1 cellular context compared by ENCODE assay signal in the genomic region with DNA sequence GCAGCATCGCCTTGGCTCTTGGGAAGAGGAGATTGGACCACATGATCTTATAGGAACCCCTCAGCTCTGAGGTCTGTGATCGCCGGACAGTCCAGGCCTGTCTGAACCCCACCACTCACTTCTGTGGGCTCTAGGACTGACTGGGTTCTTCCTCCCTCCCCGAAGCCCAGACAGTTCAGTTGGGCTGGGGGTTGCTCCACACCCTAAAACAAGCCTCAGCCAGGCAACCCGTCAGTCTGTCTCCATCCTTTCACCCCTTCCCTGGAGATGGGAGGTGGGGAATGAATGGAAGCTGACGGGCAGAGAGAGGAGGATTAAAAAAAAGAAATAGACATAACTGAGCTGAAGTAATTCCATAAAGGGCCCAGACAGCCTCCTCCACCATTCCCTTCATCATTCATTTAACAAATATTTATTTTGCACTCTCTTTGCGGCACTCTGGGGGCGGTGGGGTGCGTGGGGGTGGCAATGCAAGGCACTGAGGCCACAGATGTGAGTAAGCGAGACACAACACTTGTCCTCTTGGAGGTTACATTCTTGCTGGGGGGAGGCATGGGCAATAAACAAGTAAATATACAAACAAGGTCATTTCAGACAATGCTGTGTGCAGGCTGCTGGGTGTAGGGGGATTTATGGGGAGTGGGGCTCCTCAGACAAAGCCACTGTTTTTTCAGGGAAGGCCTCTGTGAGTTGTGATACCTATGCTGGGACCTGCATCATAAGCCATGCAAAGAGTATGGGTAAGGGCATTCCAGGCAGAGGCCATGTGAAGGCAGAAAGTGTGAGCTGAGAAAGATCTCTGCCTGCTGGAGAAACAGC.
TF ChIP-seq lines count a peak whose summit lies in the region.

No MANE protein-coding gene starts in this region.

TF ChIP-seq in H1, 55 proteins besides CTCF, POLR2A, EP300 and RAD21:
- TF ChIP-seq EZH2 (IDR thresholded peaks at IDR 0.05; ENCODE audit: low read depth, low read length, severe bottlenecking) (peak; percentile 88), GABPA (IDR thresholded peaks at IDR 0.05; ENCODE audit: borderline replicate concordance, insufficient read depth, low read length) (no peak), KDM5A (IDR thresholded peaks at IDR 0.05; ENCODE audit: low read length) (no peak), TCF12 (IDR thresholded peaks at IDR 0.05; ENCODE audit: low read depth, low read length) (no peak), SUZ12 (IDR thresholded peaks at IDR 0.05; ENCODE audit: low read length) (peak; percentile 81), NANOG (IDR thresholded peaks at IDR 0.05; ENCODE audit: insufficient read depth, low read depth, low read length, poor library complexity, severe bottlenecking) (no peak), CBX8 (IDR thresholded peaks at IDR 0.05; ENCODE audit: borderline replicate concordance, low read depth, low read length) (0 out of 2 replicates have a peak, but pooled peaks have one; percentile 49), RNF2 (IDR thresholded peaks at IDR 0.05; ENCODE audit: borderline replicate concordance, low read depth, low read length, missing control alignments, poor library complexity, severe bottlenecking) (peak; percentile 49), CREB1 (IDR thresholded peaks at IDR 0.05) (no peak), JUN (IDR thresholded peaks at IDR 0.05; ENCODE audit: low read depth, low read length) (no peak), TBP (IDR thresholded peaks at IDR 0.05; ENCODE audit: low read depth, low read length) (no peak), KDM1A (IDR thresholded peaks at IDR 0.05; ENCODE audit: borderline replicate concordance, low read length) (no peak), RFX5 (IDR thresholded peaks at IDR 0.05; ENCODE audit: borderline replicate concordance, low read depth, low read length) (no peak), ZNF274 (IDR thresholded peaks at IDR 0.05; ENCODE audit: borderline replicate concordance, extremely low read depth, low read length) (no peak), CHD1 (IDR thresholded peaks at IDR 0.05; ENCODE audit: low read depth, low read length) (no peak), JUND (IDR thresholded peaks at IDR 0.05; ENCODE audit: low read length) (no peak), RBBP5 (IDR thresholded peaks at IDR 0.05; ENCODE audit: borderline replicate concordance, low read depth, low read length) (no peak), POLR2AphosphoS5 (IDR thresholded peaks at IDR 0.05; ENCODE audit: low read depth, low read length) (no peak), MAFK (IDR thresholded peaks at IDR 0.05; ENCODE audit: low read depth, low read length) (no peak), TAF1 (IDR thresholded peaks at IDR 0.05; ENCODE audit: low read depth, low read length) (no peak), BACH1 (IDR thresholded peaks at IDR 0.05; ENCODE audit: low read length) (no peak)
- TF ChIP-seq, protein P1, sequence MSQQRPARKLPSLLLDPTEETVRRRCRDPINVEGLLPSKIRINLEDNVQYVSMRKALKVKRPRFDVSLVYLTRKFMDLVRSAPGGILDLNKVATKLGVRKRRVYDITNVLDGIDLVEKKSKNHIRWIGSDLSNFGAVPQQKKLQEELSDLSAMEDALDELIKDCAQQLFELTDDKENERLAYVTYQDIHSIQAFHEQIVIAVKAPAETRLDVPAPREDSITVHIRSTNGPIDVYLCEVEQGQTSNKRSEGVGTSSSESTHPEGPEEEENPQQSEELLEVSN (IDR thresholded peaks at IDR 0.05) = no peak
